8 cellular contexts compared by ENCODE assay signal in genomic region chr2:64839844-64840243, GRCh38.
DNase-seq lines count a peak whose midpoint lies in the region; ATAC-seq and TF ChIP-seq lines count a peak whose summit lies in the region.

No MANE protein-coding gene starts in this region.

- H3K27me3 Mint-ChIP-seq in type B pancreatic cell = no peaks in the 10 kb centered on the region

- no peaks in the 10 kb centered on the region for H3K36me3 Mint-ChIP-seq in type B pancreatic cell

- TF ChIP-seq CTCF in type B pancreatic cell (conservative IDR thresholded peaks at IDR 0.05) = no peak

- in situ Hi-C loops in KBM-7 (cut with MboI; ENCODE audit: low pct_unique_long_range_greater_than_20kb, low sequenced_read_pairs) = no loop called here

- DNase-seq in LHCN-M2 (ENCODE audit: low read depth) = peak; percentile 40
- DNase-seq in left cardiac atrium = peak; percentile 24
- DNase-seq in head of caudate nucleus = no peak
- no peak for DNase-seq in stimulated activated CD4-positive, alpha-beta T cell treated with anti-CD3 and anti-CD28 coated beads, Interleukin-1b, Interleukin-23, amount 100 ng/mL, for 48 hours
- DNase-seq in type B pancreatic cell (ENCODE audit: extremely low spot score, unreplicated experiment) = no peak
- no peak for DNase-seq in KBM-7

- ATAC-seq in GM18508 (IDR thresholded peaks at IDR 0.05; ENCODE audit: insufficient read depth, unreplicated experiment) (peak; percentile 68), GM21723 (IDR thresholded peaks at IDR 0.05; ENCODE audit: unreplicated experiment) (peak; percentile 91), left cardiac atrium (peak; percentile 32 to 57)

- intact Hi-C loops in left cardiac atrium (cut with DNase I) (no loop called here), head of caudate nucleus (cut with DNase I) (loop anchor here (10.0 kb wide), 2 partner anchors 65 to 185 kb away; partner anchors contain the start of gene SERTAD2)

- peaks cover 21% of the 10 kb centered on the region for H3K4me1 Mint-ChIP-seq in type B pancreatic cell (ENCODE audit: unreplicated experiment)

- no peak overlapping the region for H3K27ac Mint-ChIP-seq in type B pancreatic cell

- peaks cover 4% of the 10 kb centered on the region for H3K9me3 Mint-ChIP-seq in type B pancreatic cell

- H3K4me3 Mint-ChIP-seq in type B pancreatic cell = no peak overlapping the region

Comparison
In these comparisons a context has a peak if more than half of its experiments do, and no peak if none do; other contexts are left out.
1. DNase-seq: peak in LHCN-M2 (single experiment) and left cardiac atrium (single experiment); none in head of caudate nucleus (0 of 42), stimulated activated CD4-positive, alpha-beta T cell treated with anti-CD3 and anti-CD28 coated beads, Interleukin-1b, Interleukin-23, amount 100 ng/mL, for 48 hours (single experiment), type B pancreatic cell (single experiment) and KBM-7 (single experiment).
2. Peak in every context shown above with its lines, with median percentiles within 50 percentile points of each other: ATAC-seq.